Comparison of ENCODE assay signal across 8 cellular contexts in genomic region chr13:65926750-65927171, GRCh38.
DNase-seq lines count a peak whose midpoint lies in the region; TF ChIP-seq lines count a peak whose summit lies in the region.

No MANE protein-coding gene starts in this region.

- DNase-seq in AG09309 (ENCODE audit: low read depth) = no peak
- no peak for DNase-seq in HFF-Myc (ENCODE audit: extremely low read depth, low read depth)
- peak; percentile 22 for DNase-seq in SK-MEL-5 (ENCODE audit: low read depth, low spot score)
- DNase-seq in iPS DF 4.7 (ENCODE audit: extremely low read depth, low spot score) = peak; percentile 30
- no peak for DNase-seq in middle frontal gyrus (ENCODE audit: extremely low spot score, low spot score)
- DNase-seq in RKO (ENCODE audit: low spot score) = no peak
- no peak for DNase-seq in testis
- DNase-seq in cerebellar nuclear complex (lab: John Stamatoyannopoulos, UW) = no peak

- H3K36me3 ChIP-seq in testis (ENCODE audit: low read depth, missing control alignments) = no peaks in the 10 kb centered on the region

- no peaks in the 10 kb centered on the region for H3K4me1 ChIP-seq in testis

- no peaks in the 10 kb centered on the region for H3K27me3 ChIP-seq in testis

- TF ChIP-seq CTCF in AG09309 (IDR thresholded peaks at IDR 0.05; ENCODE audit: control insufficient read depth, insufficient read depth, low read depth, low read length, missing control alignments) (peak; percentile 35), HFF-Myc (IDR thresholded peaks at IDR 0.05; ENCODE audit: low read depth, low read length, missing control alignments) (peak; percentile 17), testis (IDR thresholded peaks at IDR 0.05) (no peak)

- H3K9me3 ChIP-seq in testis = no peaks in the 10 kb centered on the region

- H3K27ac ChIP-seq in testis = no peak overlapping the region

- no peak overlapping the region for H3K4me3 ChIP-seq in AG09309 (ENCODE audit: control insufficient read depth, low read depth, low read length)
- no peak overlapping the region for H3K4me3 ChIP-seq in HFF-Myc (replicated peaks; ENCODE audit: low read depth, low read length)
- no peak overlapping the region for H3K4me3 ChIP-seq in testis

- intact Hi-C loops in testis (cut with DNase I; ENCODE audit: low total_unique reads) = no loop called here

- in situ Hi-C loops in SK-MEL-5 (cut with HindIII; ENCODE audit: low pct_unique_long_range_greater_than_20kb, low sequenced_read_pairs) = no loop called here

- TF ChIP-seq POLR2A in testis (IDR thresholded peaks at IDR 0.05) = no peak

- WGBS in testis, 2 donors = 28 to 31% methylated on average over 7 of the region's 7 CpGs

Comparison
In these comparisons a context has a peak if more than half of its experiments do, and no peak if none do; other contexts are left out.
1. DNase-seq: peak in SK-MEL-5 (single experiment) and iPS DF 4.7 (single experiment); none in AG09309 (single experiment), HFF-Myc (single experiment), middle frontal gyrus (single experiment), RKO (single experiment), testis (single experiment) and cerebellar nuclear complex (0 of 2).
2. CTCF ChIP-seq: peak in AG09309 (single experiment) and HFF-Myc (single experiment); none in testis (0 of 3).